20 cellular contexts compared by ENCODE assay signal in the genomic region with DNA sequence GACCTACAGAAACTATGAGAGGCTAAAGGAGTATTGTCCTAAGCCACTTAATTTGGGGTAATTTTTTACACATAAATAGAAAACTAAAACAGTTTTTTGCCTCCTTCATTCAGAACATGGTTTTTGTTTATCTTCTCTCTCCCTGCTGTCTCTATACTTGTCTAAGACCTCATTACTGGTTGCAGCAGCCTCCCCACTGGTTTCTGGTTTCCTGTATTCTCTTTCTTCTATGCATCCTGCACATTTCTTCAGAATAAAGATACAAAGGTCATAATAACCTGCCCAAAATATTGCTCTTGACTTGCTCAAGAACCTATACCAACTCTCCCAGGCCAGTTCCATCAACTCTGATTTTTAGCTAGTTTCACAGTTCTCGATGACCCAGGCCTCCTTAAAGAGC. TPM values are rescaled to one million over a fixed set of nuclear protein-coding genes. Genes with fewer than 3 reads are reported as not detected.
A peak's percentile ranks its signal among the peaks of the same experiment; 100 is the strongest.
DNase-seq lines count a peak whose midpoint lies in the region; ATAC-seq and TF ChIP-seq lines count a peak whose summit lies in the region.
"Had no signal": no experiment of that assay in that cellular context is flagged by ENCODE, and none has a peak within 500 bp of the region (broad histone marks: within the 10 kb centered on the region; RNA-seq: fewer than 3 reads in every experiment).

No MANE protein-coding gene starts in this region.

- H3K36me3 ChIP-seq in CD4-positive, CD25-positive, alpha-beta regulatory T cell (ENCODE audit: control insufficient read depth, insufficient read depth, low read length): no peaks in the 10 kb centered on the region
- H3K36me3 ChIP-seq: tibial artery had no signal

- peak overlapping the region; percentile 22 for H3K4me3 ChIP-seq in CD4-positive, CD25-positive, alpha-beta regulatory T cell (ENCODE audit: low read depth, low read length)
- H3K4me3 ChIP-seq: GM12878, psoas muscle, tibial artery had no signal

- no peaks in the 10 kb centered on the region for H3K27me3 Mint-ChIP-seq in CD4-positive, CD25-positive, alpha-beta regulatory T cell
- H3K27me3 Mint-ChIP-seq in CD4-positive, alpha-beta T cell: no peaks in the 10 kb centered on the region
- no peaks in the 10 kb centered on the region for H3K27me3 Mint-ChIP-seq in activated CD4-positive, alpha-beta memory T cell treated with anti-CD3 and anti-CD28 coated beads for 36 hours
- H3K27me3 Mint-ChIP-seq in effector memory CD8-positive, alpha-beta T cell: no peaks in the 10 kb centered on the region
- H3K27me3 Mint-ChIP-seq: stimulated activated memory B cell treated with anti-CD40 and anti-IgM and Interleukin-4, amounts not matched to agents 10 μg/mL and 1 μg/mL and 100 μg/mL, for 72 hours had no signal

- H3K27ac Mint-ChIP-seq in CD4-positive, CD25-positive, alpha-beta regulatory T cell: peak overlapping the region; percentile 33 to 95 (median 42)
- H3K27ac Mint-ChIP-seq in CD4-positive, alpha-beta T cell: peak overlapping the region; percentile 64
- peak overlapping the region; percentile 81 for H3K27ac Mint-ChIP-seq in activated CD4-positive, alpha-beta memory T cell treated with anti-CD3 and anti-CD28 coated beads for 36 hours
- peak overlapping the region; percentile 1 to 48 for H3K27ac Mint-ChIP-seq in effector memory CD8-positive, alpha-beta T cell
- H3K27ac Mint-ChIP-seq: HFFc6; stimulated activated memory B cell treated with anti-CD40 and anti-IgM and Interleukin-4, amounts not matched to agents 10 μg/mL and 1 μg/mL and 100 μg/mL, for 72 hours had no signal

- peak overlapping the region in 3 of 4 donors; percentile 2 to 39 (median 36) for H3K4me3 Mint-ChIP-seq in CD4-positive, CD25-positive, alpha-beta regulatory T cell
- H3K4me3 Mint-ChIP-seq in CD4-positive, alpha-beta T cell: peak overlapping the region; percentile 23
- H3K4me3 Mint-ChIP-seq in activated CD4-positive, alpha-beta memory T cell treated with anti-CD3 and anti-CD28 coated beads for 36 hours: no peak overlapping the region
- peak overlapping the region; percentile 1 to 11 for H3K4me3 Mint-ChIP-seq in effector memory CD8-positive, alpha-beta T cell
- H3K4me3 Mint-ChIP-seq: HFFc6; stimulated activated memory B cell treated with anti-CD40 and anti-IgM and Interleukin-4, amounts not matched to agents 10 μg/mL and 1 μg/mL and 100 μg/mL, for 72 hours had no signal

- peak overlapping the region; percentile 55 for H3K27ac ChIP-seq in CD4-positive, CD25-positive, alpha-beta regulatory T cell (ENCODE audit: insufficient read depth, low read length, poor library complexity, severe bottlenecking)
- H3K27ac ChIP-seq in CD4-positive, alpha-beta T cell (ENCODE audit: low read depth, low read length): peak overlapping the region; percentile 22
- H3K27ac ChIP-seq: psoas muscle, tibial artery had no signal

- CTCF ChIA-PET in CD4-positive, alpha-beta T cell (lab: Charles Lee): no interaction called here
- CTCF ChIA-PET in activated CD4-positive, alpha-beta memory T cell treated with anti-CD3 and anti-CD28 coated beads for 36 hours (lab: Charles Lee): no interaction called here

- in situ Hi-C loops in ACHN (cut with HindIII; ENCODE audit: low pct_ligation_motif_present, low pct_unique_long_range_greater_than_20kb, low sequenced_read_pairs): no loop called here

- peaks cover 7 to 29% (median 16%) of the 10 kb centered on the region in 4 donors for H3K4me1 Mint-ChIP-seq in CD4-positive, CD25-positive, alpha-beta regulatory T cell
- peaks cover 44% of the 10 kb centered on the region for H3K4me1 Mint-ChIP-seq in CD4-positive, alpha-beta T cell (ENCODE audit: low read depth)
- peaks cover 23% of the 10 kb centered on the region for H3K4me1 Mint-ChIP-seq in activated CD4-positive, alpha-beta memory T cell treated with anti-CD3 and anti-CD28 coated beads for 36 hours (ENCODE audit: low read depth)
- peaks cover 9 to 10% of the 10 kb centered on the region in 2 donors for H3K4me1 Mint-ChIP-seq in effector memory CD8-positive, alpha-beta T cell (ENCODE audit: low read depth in 2 of 2)

- POLR2A ChIA-PET in CD4-positive, alpha-beta T cell (lab: Charles Lee): interaction anchor here (0.6 kb wide), 1 partner anchor 8 kb away, joined by 3 read pairs; a partner anchor contains a TSS
- POLR2A ChIA-PET in activated CD4-positive, alpha-beta memory T cell treated with anti-CD3 and anti-CD28 coated beads for 36 hours (lab: Charles Lee): no interaction called here

- H3K9me3 Mint-ChIP-seq in CD4-positive, CD25-positive, alpha-beta regulatory T cell: no peaks in the 10 kb centered on the region
- H3K9me3 Mint-ChIP-seq in CD4-positive, alpha-beta T cell: no peaks in the 10 kb centered on the region
- no peaks in the 10 kb centered on the region for H3K9me3 Mint-ChIP-seq in activated CD4-positive, alpha-beta memory T cell treated with anti-CD3 and anti-CD28 coated beads for 36 hours
- H3K9me3 Mint-ChIP-seq in effector memory CD8-positive, alpha-beta T cell: no peaks in the 10 kb centered on the region
- H3K9me3 Mint-ChIP-seq: HFFc6; stimulated activated memory B cell treated with anti-CD40 and anti-IgM and Interleukin-4, amounts not matched to agents 10 μg/mL and 1 μg/mL and 100 μg/mL, for 72 hours had no signal

- ATAC-seq in CD4-positive, CD25-positive, alpha-beta regulatory T cell (ENCODE audit: low read depth in 2 of 2): peak; percentile 83 to 91
- peak; percentile 89 for ATAC-seq in CD4-positive, alpha-beta T cell (ENCODE audit: poor library complexity)
- peak; percentile 65 for ATAC-seq in effector memory CD8-positive, alpha-beta T cell (replicated peaks)
- ATAC-seq: GM12878; psoas muscle; stimulated activated memory B cell treated with anti-CD40 and anti-IgM and Interleukin-4, amounts not matched to agents 10 μg/mL and 1 μg/mL and 100 μg/mL, for 72 hours had no signal

- no peaks in the 10 kb centered on the region for H3K36me3 Mint-ChIP-seq in CD4-positive, CD25-positive, alpha-beta regulatory T cell
- H3K36me3 Mint-ChIP-seq in CD4-positive, alpha-beta T cell (ENCODE audit: low read depth): no peaks in the 10 kb centered on the region
- H3K36me3 Mint-ChIP-seq in activated CD4-positive, alpha-beta memory T cell treated with anti-CD3 and anti-CD28 coated beads for 36 hours: no peaks in the 10 kb centered on the region
- peaks cover 5% of the 10 kb centered on the region for H3K36me3 Mint-ChIP-seq in effector memory CD8-positive, alpha-beta T cell (ENCODE audit: insufficient read depth)
- H3K36me3 Mint-ChIP-seq: stimulated activated memory B cell treated with anti-CD40 and anti-IgM and Interleukin-4, amounts not matched to agents 10 μg/mL and 1 μg/mL and 100 μg/mL, for 72 hours had no signal

- no peaks in the 10 kb centered on the region for H3K9me3 ChIP-seq in CD4-positive, CD25-positive, alpha-beta regulatory T cell (ENCODE audit: control insufficient read depth in 2 of 2, low read length in 2 of 2)
- no peaks in the 10 kb centered on the region for H3K9me3 ChIP-seq in CD4-positive, alpha-beta T cell (ENCODE audit: control insufficient read depth, low read length)
- H3K9me3 ChIP-seq: psoas muscle, tibial artery had no signal

- DNase-seq in CD4-positive, CD25-positive, alpha-beta regulatory T cell: peak in 2 of 3 donors; percentile 53 to 78
- DNase-seq in CD4-positive, alpha-beta T cell: peak in 2 of 10 experiments; percentile 13 to 27
- DNase-seq in activated CD4-positive, alpha-beta memory T cell treated with anti-CD3 and anti-CD28 coated beads for 36 hours: peak; percentile 26
- no peak for DNase-seq in effector memory CD8-positive, alpha-beta T cell
- DNase-seq in GM20000 (ENCODE audit: low spot score): no peak
- DNase-seq in ACHN: no peak
- DNase-seq in head of caudate nucleus: no peak
- DNase-seq: activated gamma-delta T cell treated with Interleukin-2 at 50 U/mL for 16 hours; DMS79; effector CD4-positive, alpha-beta T cell; HFFc6; hypothalamus; KG1; MV-4-11; NCI-H526; psoas muscle; T-helper 9 cell; tibial artery had no signal

- no peak for TF ChIP-seq CTCF in CD4-positive, alpha-beta T cell (IDR thresholded peaks at IDR 0.05)
- TF ChIP-seq CTCF in GM20000 (IDR thresholded peaks at IDR 0.05; ENCODE audit: extremely low read depth, missing control alignments): no peak

- H3K27me3 ChIP-seq in CD4-positive, CD25-positive, alpha-beta regulatory T cell (ENCODE audit: control insufficient read depth, insufficient read depth, low read length): no peaks in the 10 kb centered on the region
- H3K27me3 ChIP-seq in CD4-positive, alpha-beta T cell (ENCODE audit: control insufficient read depth, insufficient read depth, low read length): no peaks in the 10 kb centered on the region
- H3K27me3 ChIP-seq: tibial artery had no signal

- peaks cover 26% of the 10 kb centered on the region for H3K4me1 ChIP-seq in CD4-positive, CD25-positive, alpha-beta regulatory T cell (ENCODE audit: control insufficient read depth, insufficient read depth, low read length, poor library complexity, severe bottlenecking)

- intact Hi-C loops in CD4-positive, alpha-beta T cell (cut with DNase I, micrococcal nuclease): no loop called here
- intact Hi-C loops in activated CD4-positive, alpha-beta memory T cell treated with anti-CD3 and anti-CD28 coated beads for 36 hours (cut with micrococcal nuclease): no loop called here
- intact Hi-C loops in head of caudate nucleus (cut with DNase I): no loop called here

RNA-seq across cellular contexts. Expression of a gene that starts 19.8 kb away (rescaled TPM):
- total RNA-seq in CD4-positive, CD25-positive, alpha-beta regulatory T cell: 6.2 TPM
- polyA plus RNA-seq in CD4-positive, CD25-positive, alpha-beta regulatory T cell: 10 to 100 TPM; 37.9 to 47.8 (median 39.5) TPM
- total RNA-seq in CD4-positive, alpha-beta T cell: 1 to 10 TPM; 4.6 to 6.4 TPM
- total RNA-seq in activated CD4-positive, alpha-beta memory T cell treated with anti-CD3 and anti-CD28 coated beads for 36 hours: 10 to 100 TPM; 27.9 to 29.6 TPM

RNA-seq across cellular contexts. Expression of a gene that starts 38.1 kb away (rescaled TPM):
- 3.3 TPM for total RNA-seq in CD4-positive, CD25-positive, alpha-beta regulatory T cell
- 1 to 10 TPM in 3 of 4 donors, under 1 TPM in 1; 0.91 to 2.7 (median 1.4) TPM for polyA plus RNA-seq in CD4-positive, CD25-positive, alpha-beta regulatory T cell
- 1 to 10 TPM; 2.5 to 2.9 TPM for total RNA-seq in CD4-positive, alpha-beta T cell
- 1 to 10 TPM; 9.6 to 9.8 TPM for total RNA-seq in activated CD4-positive, alpha-beta memory T cell treated with anti-CD3 and anti-CD28 coated beads for 36 hours

RNA-seq across cellular contexts. Expression of a gene that starts 48.0 kb away (rescaled TPM):
- total RNA-seq in CD4-positive, CD25-positive, alpha-beta regulatory T cell: 56.0 TPM
- polyA plus RNA-seq in CD4-positive, CD25-positive, alpha-beta regulatory T cell: 100 to 1,000 TPM in 1 of 4 donors, 10 to 100 TPM in 3; 81.8 to 103 (median 87.4) TPM
- 10 to 100 TPM; 38.0 to 38.6 TPM for total RNA-seq in CD4-positive, alpha-beta T cell
- total RNA-seq in activated CD4-positive, alpha-beta memory T cell treated with anti-CD3 and anti-CD28 coated beads for 36 hours: 10 to 100 TPM; 72.7 to 75.7 TPM

RNA-seq across cellular contexts. Expression of a gene that starts 57.1 kb away (rescaled TPM):
- 0.47 TPM for total RNA-seq in CD4-positive, CD25-positive, alpha-beta regulatory T cell
- polyA plus RNA-seq in CD4-positive, CD25-positive, alpha-beta regulatory T cell: under 1 TPM; 0.13 to 0.98 (median 0.48) TPM
- total RNA-seq in CD4-positive, alpha-beta T cell: under 1 TPM; 0.49 to 0.70 TPM
- 1 to 10 TPM; 1.7 to 2.2 TPM for total RNA-seq in activated CD4-positive, alpha-beta memory T cell treated with anti-CD3 and anti-CD28 coated beads for 36 hours

Comparison
In these comparisons a context has a peak if more than half of its experiments do, and no peak if none do; other contexts are left out.
1. DNase-seq: peak in CD4-positive, CD25-positive, alpha-beta regulatory T cell (2 of 3) and activated CD4-positive, alpha-beta memory T cell treated with anti-CD3 and anti-CD28 coated beads for 36 hours (single experiment); none in effector memory CD8-positive, alpha-beta T cell (0 of 3), GM20000 (single experiment), ACHN (single experiment) and head of caudate nucleus (0 of 42).
2. H3K27ac Mint-ChIP-seq: peak in every context shown above with its lines; median percentile 81 in activated CD4-positive, alpha-beta memory T cell treated with anti-CD3 and anti-CD28 coated beads for 36 hours; 64 in CD4-positive, alpha-beta T cell; 42 in CD4-positive, CD25-positive, alpha-beta regulatory T cell; 24 in effector memory CD8-positive, alpha-beta T cell.
3. Peak in every context shown above with its lines, with median percentiles within 50 percentile points of each other: ATAC-seq.